In the genomic region with DNA sequence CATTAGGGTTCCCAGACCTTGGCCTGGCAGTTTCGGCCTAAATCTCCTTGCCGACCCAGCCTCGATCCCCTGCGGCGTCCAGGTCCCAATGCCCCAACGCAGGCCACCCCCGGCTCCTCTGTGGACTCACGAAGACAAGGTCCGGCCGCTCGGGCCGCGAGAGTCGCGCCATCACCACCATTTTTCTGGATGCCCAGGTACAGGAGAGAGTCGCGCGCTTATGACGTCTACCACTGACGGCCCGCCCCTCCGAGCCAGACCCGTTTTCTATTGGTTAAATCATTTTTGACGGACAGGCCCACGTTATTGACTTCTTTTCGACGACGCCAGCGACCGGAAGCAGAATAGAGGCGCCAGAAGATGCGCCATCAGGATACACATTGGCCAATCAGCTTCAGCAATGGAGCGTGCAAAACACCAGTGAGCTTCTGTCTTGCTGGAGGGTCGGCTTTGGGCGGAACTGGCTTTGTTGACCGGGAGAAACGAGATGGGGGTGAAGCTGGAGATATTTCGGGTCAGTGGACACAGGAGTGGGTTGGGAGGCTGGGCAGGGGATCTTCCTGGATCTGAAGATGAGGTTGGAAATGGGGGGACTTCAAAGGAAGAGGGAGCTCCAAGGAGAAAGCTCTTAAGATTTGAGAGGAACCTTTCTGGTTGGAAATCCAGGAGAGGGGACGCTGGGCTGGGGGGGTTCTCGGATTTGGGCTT, we compare ENCODE assay signal across 8 cellular contexts. TPM values are rescaled to one million over a fixed set of nuclear protein-coding genes. Genes with fewer than 3 reads are reported as not detected.
A peak's percentile ranks its signal among the peaks of the same experiment; 100 is the strongest.
DNase-seq lines count a peak whose midpoint lies in the region; ATAC-seq, FAIRE-seq and TF ChIP-seq lines count a peak whose summit lies in the region.

Gene PET100 (plus strand): TSS at position 447 of the 708 bp plus-strand sequence. CDS start 41 bp downstream, at position 488.
Gene XAB2 (minus strand): TSS at position 199 of the 708 bp plus-strand sequence. CDS start 18 bp downstream, at position 181.

- peaks cover 7 to 37% (median 22%) of the 10 kb centered on the region in 3 donors for H3K4me1 Mint-ChIP-seq in IgD-negative memory B cell

- DNase-seq in D721Med (ENCODE audit: insufficient read length, low spot score) (peak; percentile 100), OCI-M2 (lab: John Stamatoyannopoulos, UW; ENCODE audit: unreplicated experiment) (peak; percentile 95), activated T-cell treated with anti-CD3 and anti-CD28 coated beads for 4 hours (peak; percentile 95), epidermal melanocyte (ENCODE audit: insufficient read length, low spot score) (peak; percentile 100), middle frontal gyrus (ENCODE audit: extremely low spot score, low spot score) (peak; percentile 99)
- peak; percentile 82 to 88 for DNase-seq in stimulated activated CD8-positive, alpha-beta memory T cell treated with anti-CD3 and anti-CD28 coated beads, Interleukin-2, amount 100 ng/mL, for 48 hours (ENCODE audit: low read depth in 2 of 2)

- H3K27ac Mint-ChIP-seq in IgD-negative memory B cell = peak within 1 kb of the TSS; percentile 92 to 100 (median 99)

- peak within 1 kb of the TSS; percentile 91 to 99 (median 98) for H3K4me3 Mint-ChIP-seq in IgD-negative memory B cell

- no peaks in the 10 kb centered on the region for H3K9me3 Mint-ChIP-seq in IgD-negative memory B cell

- TF ChIP-seq CTCF in D721Med (IDR thresholded peaks at IDR 0.05; ENCODE audit: insufficient read depth, missing control alignments) = no peak

- peak; percentile 89 for FAIRE-seq in D721Med (lab: Jason Lieb, UNC)

- ATAC-seq in GM21526 (IDR thresholded peaks at IDR 0.05; ENCODE audit: low FRiP score, unreplicated experiment) = peak; percentile 65

- H3K27me3 Mint-ChIP-seq in IgD-negative memory B cell = no peaks in the 10 kb centered on the region

- H3K36me3 Mint-ChIP-seq in IgD-negative memory B cell = peaks cover 4% of the 10 kb centered on the region

RNA-seq across cellular contexts. Expression of gene PET100, which starts in this region (rescaled TPM):
- polyA plus RNA-seq in IgD-negative memory B cell = 232 TPM

RNA-seq across cellular contexts. Expression of gene XAB2, which starts in this region (rescaled TPM):
- polyA plus RNA-seq in IgD-negative memory B cell = 9.7 TPM

Comparison
In these comparisons a context has a peak if more than half of its experiments do, and no peak if none do; other contexts are left out.
1. Peak in every context shown above with its lines: DNase-seq and ATAC-seq.